ENCODE assay signal across 14 cellular contexts in the genomic region with DNA sequence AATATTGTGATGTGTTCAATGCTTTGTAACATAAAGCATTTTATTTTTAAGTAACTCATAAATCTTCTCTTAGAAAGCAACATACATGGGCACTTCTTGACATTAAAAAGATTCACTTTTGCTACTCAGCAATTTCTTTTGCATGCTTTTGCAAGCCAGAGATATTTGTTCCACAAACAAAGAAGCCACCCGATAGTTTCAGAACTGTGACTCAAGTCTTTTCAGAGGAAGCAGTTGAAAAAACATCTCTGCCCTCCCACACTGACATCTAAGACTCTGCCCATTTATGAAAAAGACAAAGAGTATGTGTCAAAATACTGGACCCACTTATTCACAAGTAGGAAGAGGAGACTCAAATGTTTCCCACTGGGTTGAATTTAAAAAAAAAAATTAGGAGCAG. TPM values are rescaled to one million over a fixed set of nuclear protein-coding genes. Genes with fewer than 3 reads are reported as not detected.
DNase-seq lines count a peak whose midpoint lies in the region; ATAC-seq and TF ChIP-seq lines count a peak whose summit lies in the region.
"Had no signal": no experiment of that assay in that cellular context is flagged by ENCODE, and none has a peak within 500 bp of the region (broad histone marks: within the 10 kb centered on the region; RNA-seq: fewer than 3 reads in every experiment).

No MANE protein-coding gene starts in this region.

- H3K9me3 Mint-ChIP-seq in activated naive CD8-positive, alpha-beta T cell treated with anti-CD3 and anti-CD28 coated beads, Interleukin-2, amount 10 ng/mL, durations not matched to agents 7 days and 5 days: no peaks in the 10 kb centered on the region
- H3K9me3 Mint-ChIP-seq: CD4-positive, CD25-positive, alpha-beta regulatory T cell had no signal

- no peaks in the 10 kb centered on the region for H3K9me3 ChIP-seq in vagina
- H3K9me3 ChIP-seq: SJCRH30 had no signal

- H3K4me3 ChIP-seq in vagina: no peak overlapping the region
- H3K4me3 ChIP-seq: lung, SJCRH30, skin epidermis had no signal

- no peak for ATAC-seq in activated naive CD8-positive, alpha-beta T cell treated with anti-CD3 and anti-CD28 coated beads, Interleukin-2, amount 10 ng/mL, durations not matched to agents 7 days and 5 days (ENCODE audit: low read depth)
- no peak for ATAC-seq in GM19463 (IDR thresholded peaks at IDR 0.05; ENCODE audit: unreplicated experiment)

- no peaks in the 10 kb centered on the region for H3K27me3 Mint-ChIP-seq in activated naive CD8-positive, alpha-beta T cell treated with anti-CD3 and anti-CD28 coated beads, Interleukin-2, amount 10 ng/mL, durations not matched to agents 7 days and 5 days
- H3K27me3 Mint-ChIP-seq: CD4-positive, CD25-positive, alpha-beta regulatory T cell had no signal

- TF ChIP-seq POLR2A in vagina (IDR thresholded peaks at IDR 0.05): no peak

- peaks cover 76% of the 10 kb centered on the region for H3K4me1 ChIP-seq in vagina
- H3K4me1 ChIP-seq: SJCRH30 had no signal

- POLR2A ChIA-PET in activated naive CD8-positive, alpha-beta T cell treated with anti-CD3 and anti-CD28 coated beads, Interleukin-2, amount 10 ng/mL, durations not matched to agents 7 days and 5 days (lab: Charles Lee): no interaction called here

- H3K27me3 ChIP-seq in vagina: no peaks in the 10 kb centered on the region
- H3K27me3 ChIP-seq: SJCRH30 had no signal

- H3K36me3 Mint-ChIP-seq in activated naive CD8-positive, alpha-beta T cell treated with anti-CD3 and anti-CD28 coated beads, Interleukin-2, amount 10 ng/mL, durations not matched to agents 7 days and 5 days: peaks cover 26% of the 10 kb centered on the region

- H3K36me3 ChIP-seq in vagina: peaks cover 0 to 17% of the 10 kb centered on the region in 2 donors
- H3K36me3 ChIP-seq: SJCRH30 had no signal

- intact Hi-C loops in vagina (cut with DNase I): no loop called here

- TF ChIP-seq CTCF in vagina (IDR thresholded peaks at IDR 0.05): no peak

- DNase-seq in stimulated activated CD4-positive, alpha-beta T cell treated with anti-CD3 and anti-CD28 coated beads, Interleukin-15, amount 100 ng/mL, for 24 hours: peak; percentile 19
- no peak for DNase-seq in stimulated activated CD4-positive, alpha-beta T cell treated with anti-CD3 and anti-CD28 coated beads, Interleukin-12 subunit alpha, Interleukin-12 subunit beta, amount 100 ng/mL, for 4 hours
- no peak for DNase-seq in activated naive CD8-positive, alpha-beta T cell treated with anti-CD3 and anti-CD28 coated beads, Interleukin-2, amount 10 ng/mL, durations not matched to agents 7 days and 5 days
- peak; percentile 12 for DNase-seq in glomerular visceral epithelial cell (ENCODE audit: extremely low spot score)
- no peak for DNase-seq in vagina (ENCODE audit: extremely low spot score in 2 of 2)
- DNase-seq in middle frontal gyrus (ENCODE audit: extremely low spot score, low spot score): no peak
- no peak for DNase-seq in COR-L47 (lab: John Stamatoyannopoulos, UW)
- DNase-seq: activated CD8-positive, alpha-beta memory T cell treated with anti-CD3 and anti-CD28 coated beads, Interleukin-2, amount 50 U/mL, for 4 hours; NCI-H2107; SJCRH30 had no signal

- H3K4me1 Mint-ChIP-seq in activated naive CD8-positive, alpha-beta T cell treated with anti-CD3 and anti-CD28 coated beads, Interleukin-2, amount 10 ng/mL, durations not matched to agents 7 days and 5 days: peaks cover 30% of the 10 kb centered on the region

- H3K27ac Mint-ChIP-seq in activated naive CD8-positive, alpha-beta T cell treated with anti-CD3 and anti-CD28 coated beads, Interleukin-2, amount 10 ng/mL, durations not matched to agents 7 days and 5 days: peak overlapping the region; percentile 17

- peak overlapping the region; percentile 83 for H3K27ac ChIP-seq in vagina
- H3K27ac ChIP-seq: SJCRH30 had no signal

- H3K4me3 Mint-ChIP-seq in activated naive CD8-positive, alpha-beta T cell treated with anti-CD3 and anti-CD28 coated beads, Interleukin-2, amount 10 ng/mL, durations not matched to agents 7 days and 5 days: peak overlapping the region; percentile 3
- H3K4me3 Mint-ChIP-seq: CD4-positive, CD25-positive, alpha-beta regulatory T cell had no signal

RNA-seq across cellular contexts. Expression of gene APPL2, which starts 7.5 kb away (rescaled TPM):
- 10 to 100 TPM; 35.0 to 42.8 TPM for total RNA-seq in activated naive CD8-positive, alpha-beta T cell treated with anti-CD3 and anti-CD28 coated beads, Interleukin-2, amount 10 ng/mL, durations not matched to agents 7 days and 5 days
- total RNA-seq in vagina: 48.1 TPM

Comparison
In these comparisons a context has a peak if more than half of its experiments do, and no peak if none do; other contexts are left out.
1. DNase-seq: peak in stimulated activated CD4-positive, alpha-beta T cell treated with anti-CD3 and anti-CD28 coated beads, Interleukin-15, amount 100 ng/mL, for 24 hours (single experiment) and glomerular visceral epithelial cell (single experiment); none in stimulated activated CD4-positive, alpha-beta T cell treated with anti-CD3 and anti-CD28 coated beads, Interleukin-12 subunit alpha, Interleukin-12 subunit beta, amount 100 ng/mL, for 4 hours (single experiment), activated naive CD8-positive, alpha-beta T cell treated with anti-CD3 and anti-CD28 coated beads, Interleukin-2, amount 10 ng/mL, durations not matched to agents 7 days and 5 days (single experiment), vagina (0 of 2), middle frontal gyrus (single experiment) and COR-L47 (single experiment).